10 cellular contexts compared by ENCODE assay signal in genomic region chr10:91552706-91553105, GRCh38.
DNase-seq lines count a peak whose midpoint lies in the region; ATAC-seq, FAIRE-seq and TF ChIP-seq lines count a peak whose summit lies in the region.
"Had no signal": no experiment of that assay in that cellular context is flagged by ENCODE, and none has a peak within 500 bp of the region (broad histone marks: within the 10 kb centered on the region; RNA-seq: fewer than 3 reads in every experiment).

No MANE protein-coding gene starts in this region.

- H4K20me1 ChIP-seq in keratinocyte (ENCODE audit: control insufficient read depth, extremely low read depth, insufficient read depth, low read length) = no peaks in the 10 kb centered on the region

- no peak overlapping the region for H3K27ac ChIP-seq in keratinocyte (ENCODE audit: control insufficient read depth, insufficient read depth, low read length)
- H3K27ac ChIP-seq in uterus = peak overlapping the region in 1 of 2 donors; percentile 29

- no peak for FAIRE-seq in keratinocyte (lab: Jason Lieb, UNC)

- H3K4me1 Mint-ChIP-seq in stimulated activated effector memory CD8-positive, alpha-beta T cell treated with anti-CD3 and anti-CD28 coated beads, Interleukin-12 subunit alpha, Interleukin-12 subunit beta, amount 100 ng/mL, for 72 hours = no peaks in the 10 kb centered on the region
- H3K4me1 Mint-ChIP-seq: CD4-positive, CD25-positive, alpha-beta regulatory T cell had no signal

- H3K9me1 ChIP-seq in keratinocyte (ENCODE audit: control insufficient read depth, extremely low read depth, insufficient read depth, low read length) = no peaks in the 10 kb centered on the region

- H3K4me1 ChIP-seq in keratinocyte (ENCODE audit: control insufficient read depth, extremely low read depth, insufficient read depth, low read length) = peaks cover 22% of the 10 kb centered on the region
- H3K4me1 ChIP-seq in uterus = no peaks in the 10 kb centered on the region

- dilution Hi-C loops in keratinocyte (cut with MboI; ENCODE audit: extremely low pct_ligation_motif_present, low sequenced_read_pairs) = no loop called here

- ATAC-seq in stimulated activated effector memory CD8-positive, alpha-beta T cell treated with anti-CD3 and anti-CD28 coated beads, Interleukin-12 subunit alpha, Interleukin-12 subunit beta, amount 100 ng/mL, for 72 hours = no peak

- H3K79me2 ChIP-seq in keratinocyte (ENCODE audit: control insufficient read depth, insufficient read depth, low read length) = no peaks in the 10 kb centered on the region

- H3K9me3 Mint-ChIP-seq in stimulated activated effector memory CD8-positive, alpha-beta T cell treated with anti-CD3 and anti-CD28 coated beads, Interleukin-12 subunit alpha, Interleukin-12 subunit beta, amount 100 ng/mL, for 72 hours = no peaks in the 10 kb centered on the region
- H3K9me3 Mint-ChIP-seq: CD4-positive, CD25-positive, alpha-beta regulatory T cell had no signal

- H3K27ac Mint-ChIP-seq in stimulated activated effector memory CD8-positive, alpha-beta T cell treated with anti-CD3 and anti-CD28 coated beads, Interleukin-12 subunit alpha, Interleukin-12 subunit beta, amount 100 ng/mL, for 72 hours = no peak overlapping the region
- H3K27ac Mint-ChIP-seq: CD4-positive, CD25-positive, alpha-beta regulatory T cell had no signal

- H3K27me3 ChIP-seq in keratinocyte (ENCODE audit: control insufficient read depth, extremely low read depth, insufficient read depth, low read length) (no peaks in the 10 kb centered on the region), uterus (no peaks in the 10 kb centered on the region)

- TF ChIP-seq CTCF in astrocyte of the spinal cord (IDR thresholded peaks at IDR 0.05; ENCODE audit: low read depth, low read length) (peak; percentile 52), keratinocyte (optimal IDR thresholded peaks at IDR 0.05 in 1 of 3, IDR thresholded peaks at IDR 0.05 in 1 of 3, conservative IDR thresholded peaks at IDR 0.05 in 1 of 3; ENCODE audit: extremely low read depth in 1 of 3, insufficient read depth in 2 of 3, low read length in 3 of 3) (peak; percentile 27 to 81 (median 53)), uterus (IDR thresholded peaks at IDR 0.05) (peak; percentile 29 to 43 (median 36))

- intact Hi-C loops in uterus (cut with DNase I; ENCODE audit: low total_unique reads) = no loop called here

- H3K4me3 Mint-ChIP-seq in stimulated activated effector memory CD8-positive, alpha-beta T cell treated with anti-CD3 and anti-CD28 coated beads, Interleukin-12 subunit alpha, Interleukin-12 subunit beta, amount 100 ng/mL, for 72 hours = no peak overlapping the region
- H3K4me3 Mint-ChIP-seq: CD4-positive, CD25-positive, alpha-beta regulatory T cell had no signal

- no peak for TF ChIP-seq POLR2A in uterus (IDR thresholded peaks at IDR 0.05)

- DNase-seq in NCI-H82 (lab: John Stamatoyannopoulos, UW) (peak; percentile 15), NCI-H82 treated with DMSO at 0.1 percent for 48 hours (lab: John Stamatoyannopoulos, UW; ENCODE audit: unreplicated experiment) (no peak), astrocyte of the spinal cord (ENCODE audit: low read depth, low spot score) (no peak), keratinocyte (ENCODE audit: low read depth, low spot score) (no peak), uterus (peak in 1 of 2 donors; percentile 41), RKO (ENCODE audit: low spot score) (no peak), NCI-H2107 treated with DMSO at 0.1 percent for 48 hours (lab: John Stamatoyannopoulos, UW; ENCODE audit: unreplicated experiment) (no peak)
- no peak for DNase-seq in stimulated activated effector memory CD8-positive, alpha-beta T cell treated with anti-CD3 and anti-CD28 coated beads, Interleukin-12 subunit alpha, Interleukin-12 subunit beta, amount 100 ng/mL, for 72 hours (ENCODE audit: low spot score in 2 of 2)
- DNase-seq: activated CD4-positive, alpha-beta T cell treated with anti-CD3 and anti-CD28 coated beads, Interleukin-2, amount 50 U/mL, for 1 hour; CD4-positive, CD25-positive, alpha-beta regulatory T cell had no signal

- no peak overlapping the region for H3K9ac ChIP-seq in keratinocyte (ENCODE audit: control insufficient read depth, extremely low read depth, insufficient read depth, low read length)

- H3K4me3 ChIP-seq in astrocyte of the spinal cord (ENCODE audit: low read depth, low read length) = no peak overlapping the region
- no peak overlapping the region for H3K4me3 ChIP-seq in keratinocyte (ENCODE audit: control insufficient read depth in 2 of 3, extremely low read depth in 1 of 3, insufficient read depth in 2 of 3, low read depth in 1 of 3, low read length in 3 of 3)
- H3K4me3 ChIP-seq in uterus = no peak overlapping the region

- no peaks in the 10 kb centered on the region for H3K36me3 ChIP-seq in keratinocyte (ENCODE audit: control insufficient read depth in 2 of 2, extremely low read depth in 1 of 2, insufficient read depth in 2 of 2, low read length in 2 of 2)
- H3K36me3 ChIP-seq in uterus = no peaks in the 10 kb centered on the region

- H3K36me3 Mint-ChIP-seq in stimulated activated effector memory CD8-positive, alpha-beta T cell treated with anti-CD3 and anti-CD28 coated beads, Interleukin-12 subunit alpha, Interleukin-12 subunit beta, amount 100 ng/mL, for 72 hours = no peaks in the 10 kb centered on the region
- H3K36me3 Mint-ChIP-seq: CD4-positive, CD25-positive, alpha-beta regulatory T cell had no signal

- no peak overlapping the region for H3K4me2 ChIP-seq in keratinocyte (ENCODE audit: control insufficient read depth, extremely low read depth, insufficient read depth, low read depth, low read length)

- in situ Hi-C loops in astrocyte of the spinal cord (cut with HindIII; ENCODE audit: low sequenced_read_pairs) = no loop called here

- no peak overlapping the region for H2AFZ ChIP-seq in keratinocyte (ENCODE audit: control insufficient read depth, low read length)

- H3K9me3 ChIP-seq in keratinocyte (ENCODE audit: control insufficient read depth, low read depth, low read length) (no peaks in the 10 kb centered on the region), uterus (no peaks in the 10 kb centered on the region)
